In the genomic region with DNA sequence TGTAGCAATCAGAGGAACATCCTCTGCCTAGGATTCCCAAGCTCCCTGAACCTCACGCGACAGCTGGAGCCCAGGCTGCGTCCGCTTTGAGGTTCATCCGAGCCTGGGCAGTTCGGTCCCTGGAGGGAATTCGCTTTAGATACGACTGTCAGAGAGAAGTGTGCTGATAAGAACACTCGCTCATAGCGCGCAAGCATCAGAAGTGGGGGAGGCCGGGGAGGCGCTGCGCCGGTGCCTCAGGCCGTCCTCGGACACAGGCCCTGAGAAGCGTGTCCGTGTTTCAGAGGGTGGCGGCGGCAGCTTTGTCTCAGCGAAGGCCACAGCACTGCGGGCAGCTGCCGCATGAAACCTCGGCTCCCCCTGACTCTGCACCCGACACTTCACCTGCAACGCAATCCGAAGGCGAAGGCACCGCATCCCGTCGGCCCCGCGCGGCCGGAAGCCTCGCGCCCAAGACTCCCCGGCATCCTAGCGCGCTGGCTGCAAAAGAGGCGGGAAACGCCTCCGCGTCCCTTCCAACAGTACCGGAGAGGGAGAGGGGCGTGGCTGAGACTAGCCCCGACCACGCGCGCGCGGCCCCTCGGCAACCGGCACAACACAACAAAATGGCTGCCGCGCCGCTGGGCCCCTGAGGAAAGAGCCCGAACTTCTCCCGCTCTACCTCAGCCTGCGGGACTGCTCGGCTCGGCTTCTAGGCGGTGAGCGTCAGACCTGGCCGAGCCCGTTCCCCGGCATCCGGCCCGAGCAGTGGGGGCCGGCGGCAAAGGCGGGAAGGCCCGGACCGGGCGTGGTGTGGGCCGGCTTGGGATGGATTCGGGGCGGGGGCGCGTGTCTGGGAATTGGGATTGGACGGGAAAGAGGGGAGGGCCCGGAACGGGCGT, we compare ENCODE assay signal across 8 cellular contexts. TPM values are rescaled to one million over a fixed set of nuclear protein-coding genes. Genes with fewer than 3 reads are reported as not detected.
DNase-seq lines count a peak whose midpoint lies in the region; ATAC-seq, FAIRE-seq and TF ChIP-seq lines count a peak whose summit lies in the region.

Gene CNTRL, plus strand, starts transcription at position 586 of the 881 bp plus-strand sequence. CDS start 13,372 bp downstream, outside the sequence.

- TF ChIP-seq CTCF in keratinocyte (optimal IDR thresholded peaks at IDR 0.05 in 1 of 3, IDR thresholded peaks at IDR 0.05 in 1 of 3, conservative IDR thresholded peaks at IDR 0.05 in 1 of 3; ENCODE audit: extremely low read depth in 1 of 3, insufficient read depth in 2 of 3, low read length in 3 of 3): no peak

- TF ChIP-seq POLR2A in GM19099 (IDR thresholded peaks at IDR 0.05; ENCODE audit: extremely low read depth, insufficient read length, low read depth): peak; percentile 83

- H3K27ac ChIP-seq in keratinocyte (ENCODE audit: control insufficient read depth, insufficient read depth, low read length): peak within 1 kb of the TSS; percentile 82

- peak within 1 kb of the TSS; percentile 87 for H3K9ac ChIP-seq in keratinocyte (ENCODE audit: control insufficient read depth, extremely low read depth, insufficient read depth, low read length)

- H3K9me1 ChIP-seq in keratinocyte (ENCODE audit: control insufficient read depth, extremely low read depth, insufficient read depth, low read length): no peaks in the 10 kb centered on the region

- no peaks in the 10 kb centered on the region for H3K9me3 ChIP-seq in keratinocyte (ENCODE audit: control insufficient read depth, low read depth, low read length)

- peak within 1 kb of the TSS; percentile 96 for H2AFZ ChIP-seq in keratinocyte (ENCODE audit: control insufficient read depth, low read length)

- H3K79me2 ChIP-seq in keratinocyte (ENCODE audit: control insufficient read depth, insufficient read depth, low read length): no peaks in the 10 kb centered on the region

- H3K4me1 ChIP-seq in keratinocyte (ENCODE audit: control insufficient read depth, extremely low read depth, insufficient read depth, low read length): peaks cover 14% of the 10 kb centered on the region

- no peaks in the 10 kb centered on the region for H3K36me3 ChIP-seq in keratinocyte (ENCODE audit: control insufficient read depth in 2 of 2, extremely low read depth in 1 of 2, insufficient read depth in 2 of 2, low read length in 2 of 2)

- no peaks in the 10 kb centered on the region for H4K20me1 ChIP-seq in keratinocyte (ENCODE audit: control insufficient read depth, extremely low read depth, insufficient read depth, low read length)

- dilution Hi-C loops in keratinocyte (cut with MboI; ENCODE audit: extremely low pct_ligation_motif_present, low sequenced_read_pairs): no loop called here

- ATAC-seq in HG03432 (IDR thresholded peaks at IDR 0.05; ENCODE audit: unreplicated experiment): peak; percentile 78
- peak; percentile 81 for ATAC-seq in activated CD4-positive, CD25-positive, alpha-beta regulatory T cell treated with anti-CD3 and anti-CD28 coated beads, Interleukin-2, amount 50 U/mL, for 24 hours

- peak within 1 kb of the TSS; percentile 74 to 88 (median 88) for H3K4me3 ChIP-seq in keratinocyte (ENCODE audit: control insufficient read depth in 2 of 3, extremely low read depth in 1 of 3, insufficient read depth in 2 of 3, low read depth in 1 of 3, low read length in 3 of 3)

- no peak for FAIRE-seq in keratinocyte (lab: Jason Lieb, UNC)

- H3K27me3 ChIP-seq in keratinocyte (ENCODE audit: control insufficient read depth, extremely low read depth, insufficient read depth, low read length): no peaks in the 10 kb centered on the region

- DNase-seq in AG20443 (ENCODE audit: low spot score) (peak; percentile 91), NCI-H460 (ENCODE audit: extremely low read depth, low read depth) (peak; percentile 73), keratinocyte (ENCODE audit: low read depth, low spot score) (no peak)
- DNase-seq in central memory CD4-positive, alpha-beta T cell: peak; percentile 83
- DNase-seq in stimulated activated CD4-positive, alpha-beta T cell treated with anti-CD3 and anti-CD28 coated beads, Interleukin-12 subunit alpha, Interleukin-12 subunit beta, amount 100 ng/mL, for 48 hours (ENCODE audit: low read depth in 2 of 3, low spot score in 1 of 3): peak; percentile 90 to 96 (median 94)

- H3K4me2 ChIP-seq in keratinocyte (ENCODE audit: control insufficient read depth, extremely low read depth, insufficient read depth, low read depth, low read length): peak within 1 kb of the TSS; percentile 81

RNA-seq across cellular contexts. Expression of gene CNTRL, which starts in this region (rescaled TPM):
- total RNA-seq in NCI-H460 (2014; rRNA removed; shearing (Covaris generic)): 14.1 and 18.7 TPM in 2 replicates
- polyA plus RNA-seq in NCI-H460 (2014; cell fraction: nucleus; rRNA removed): 13.6 and 15.0 TPM in 2 replicates
- 2.4 to 5.3 TPM (median 3.5 TPM) in 3 replicates for polyA plus RNA-seq in keratinocyte
- polyA plus RNA-seq in keratinocyte (2011; ENCODE audit: low read depth): 3.8 TPM
- polyA plus RNA-seq in keratinocyte (2011; cell fraction: cytosol; rRNA removed): 1.6 and 2.3 TPM in 2 replicates
- 5.2 and 5.4 TPM in 2 replicates for polyA plus RNA-seq in keratinocyte (2011; cell fraction: nucleus; rRNA removed)
- polyA plus RNA-seq in keratinocyte (2012; ENCODE audit: low replicate concordance): 1.5 and 3.4 TPM in 2 replicates
- 2.6 to 5.9 TPM (median 4.8 TPM) in 3 replicates for polyA minus RNA-seq in keratinocyte
- polyA minus RNA-seq in keratinocyte (2011; cell fraction: cytosol; rRNA and poly(A)+ RNA removed): 5.0 TPM
- polyA minus RNA-seq in keratinocyte (2011; cell fraction: nucleus; rRNA and poly(A)+ RNA removed): 1.5 and 7.8 TPM in 2 replicates
